Comparison of ENCODE assay signal across 8 cellular contexts in genomic region chr5:143404416-143405062, GRCh38. TPM values are rescaled to one million over a fixed set of nuclear protein-coding genes. Genes with fewer than 3 reads are reported as not detected.
DNase-seq lines count a peak whose midpoint lies in the region; ATAC-seq and TF ChIP-seq lines count a peak whose summit lies in the region.

No MANE protein-coding gene starts in this region.

- no peaks in the 10 kb centered on the region for H3K27me3 ChIP-seq in mononuclear cell (ENCODE audit: insufficient read depth, low read length)

- H3K4me1 ChIP-seq in mononuclear cell (ENCODE audit: insufficient read depth, low read length), result peaks cover 33% of the 10 kb centered on the region

- peak; percentile 14 for TF ChIP-seq CTCF in AG09319 (IDR thresholded peaks at IDR 0.05; ENCODE audit: low read depth, low read length)
- TF ChIP-seq CTCF in epithelial cell of esophagus (IDR thresholded peaks at IDR 0.05; ENCODE audit: insufficient read depth, low read depth, low read length, missing control alignments), result peak; percentile 7

- H3K9me3 ChIP-seq in mononuclear cell (ENCODE audit: low read depth, low read length), result no peaks in the 10 kb centered on the region

- peak overlapping the region; percentile 64 for H3K4me3 ChIP-seq in epithelial cell of esophagus (ENCODE audit: low read length)
- H3K4me3 ChIP-seq in mononuclear cell (ENCODE audit: low read length), result peak overlapping the region; percentile 90

- peak; percentile 28 for ATAC-seq in GM19023 (IDR thresholded peaks at IDR 0.05; ENCODE audit: unreplicated experiment)
- peak; percentile 21 for ATAC-seq in HG03196 (IDR thresholded peaks at IDR 0.05; ENCODE audit: unreplicated experiment)

- DNase-seq in AG09319 (ENCODE audit: extremely low read depth, low read depth), result peak; percentile 93
- DNase-seq in NOMO-1 treated with DMSO at 0.1 percent for 48 hours (lab: John Stamatoyannopoulos, UW; ENCODE audit: unreplicated experiment), result peak; percentile 85
- DNase-seq in activated CD8-positive, alpha-beta memory T cell treated with anti-CD3 and anti-CD28 coated beads, Interleukin-2, amount 50 U/mL, for 48 hours, result peak; percentile 81
- peak; percentile 87 for DNase-seq in epithelial cell of esophagus (ENCODE audit: low read depth)
- DNase-seq in stimulated activated CD8-positive, alpha-beta memory T cell treated with anti-CD3 and anti-CD28 coated beads, Interleukin-2, amount 100 ng/mL, for 48 hours (ENCODE audit: low read depth in 2 of 2), result peak; percentile 45 to 56

RNA-seq across cellular contexts. Expression of gene NR3C1, which starts 1.1 kb away (rescaled TPM):
- 168 TPM for total RNA-seq in mononuclear cell

Comparison
In these comparisons a context has a peak if more than half of its experiments do, and no peak if none do; other contexts are left out.
1. Peak in every context shown above with its lines: DNase-seq, ATAC-seq and H3K4me3 ChIP-seq.